ENCODE assay signal across 10 cellular contexts in genomic region chr2:169221745-169222369, GRCh38.
DNase-seq lines count a peak whose midpoint lies in the region; ATAC-seq, FAIRE-seq and TF ChIP-seq lines count a peak whose summit lies in the region.
"Had no signal": no experiment of that assay in that cellular context is flagged by ENCODE, and none has a peak within 500 bp of the region (broad histone marks: within the 10 kb centered on the region; RNA-seq: fewer than 3 reads in every experiment).

No MANE protein-coding gene starts in this region.

- TF ChIP-seq CTCF in epithelial cell of esophagus (IDR thresholded peaks at IDR 0.05; ENCODE audit: insufficient read depth, low read depth, low read length, missing control alignments): peak; percentile 47

- no peak for FAIRE-seq in small intestine (lab: Jason Lieb, UNC)

- H3K9me3 ChIP-seq in small intestine (ENCODE audit: control insufficient read depth, low read depth): no peaks in the 10 kb centered on the region
- H3K9me3 ChIP-seq: BLaER1 treated with 17β-estradiol and CSF1 and Interleukin-3, amounts not matched to agents 10 nM and 100 nM had no signal

- ATAC-seq in GM21528 (IDR thresholded peaks at IDR 0.05; ENCODE audit: low FRiP score, unreplicated experiment): no peak
- no peak for ATAC-seq in HG02884 (IDR thresholded peaks at IDR 0.05; ENCODE audit: unreplicated experiment)
- no peak for ATAC-seq in HG03432 (IDR thresholded peaks at IDR 0.05; ENCODE audit: unreplicated experiment)

- no peaks in the 10 kb centered on the region for H3K4me1 ChIP-seq in small intestine (ENCODE audit: control insufficient read depth in 2 of 2, insufficient read depth in 1 of 2, low read depth in 1 of 2, low read length in 1 of 2)

- H3K36me3 ChIP-seq in small intestine (ENCODE audit: control insufficient read depth in 2 of 2, insufficient read depth in 2 of 2, low read length in 2 of 2): no peaks in the 10 kb centered on the region
- H3K36me3 ChIP-seq: BLaER1 treated with 17β-estradiol and CSF1 and Interleukin-3, amounts not matched to agents 10 nM and 100 nM had no signal

- H3K27ac ChIP-seq in small intestine (ENCODE audit: low read depth in 1 of 2, low read length in 1 of 2): no peak overlapping the region

- H3K4me3 ChIP-seq in epithelial cell of esophagus (ENCODE audit: low read length): no peak overlapping the region
- no peak overlapping the region for H3K4me3 ChIP-seq in small intestine (ENCODE audit: low read depth in 1 of 2, low read length in 2 of 2)
- H3K4me3 ChIP-seq: BLaER1 treated with 17β-estradiol and CSF1 and Interleukin-3, amounts not matched to agents 10 nM and 100 nM had no signal

- peak; percentile 23 for DNase-seq in NCI-H2171 treated with DMSO at 0.1 percent for 48 hours (lab: John Stamatoyannopoulos, UW)
- DNase-seq in NCI-H2171 (lab: John Stamatoyannopoulos, UW): no peak
- DNase-seq in NCI-H82 (lab: John Stamatoyannopoulos, UW): peak; percentile 24
- peak; percentile 41 for DNase-seq in epithelial cell of esophagus (ENCODE audit: low read depth)
- DNase-seq in small intestine: peak; percentile 32
- DNase-seq: naive B cell had no signal

- 22 to 42% (median 26%) methylated on average over 5 of the region's 5 CpGs for WGBS in small intestine, 3 donors

- no peaks in the 10 kb centered on the region for H3K27me3 ChIP-seq in small intestine (ENCODE audit: control insufficient read depth in 2 of 2, insufficient read depth in 2 of 2, low read length in 2 of 2)
- H3K27me3 ChIP-seq: BLaER1 treated with 17β-estradiol and CSF1 and Interleukin-3, amounts not matched to agents 10 nM and 100 nM had no signal
